In genomic region chr7:77157446-77157845, GRCh38 we compare ENCODE assay signal across 9 cellular contexts. TPM values are rescaled to one million over a fixed set of nuclear protein-coding genes. Genes with fewer than 3 reads are reported as not detected.
DNase-seq lines count a peak whose midpoint lies in the region; ATAC-seq and TF ChIP-seq lines count a peak whose summit lies in the region.
"Had no signal": no experiment of that assay in that cellular context is flagged by ENCODE, and none has a peak within 500 bp of the region (broad histone marks: within the 10 kb centered on the region; RNA-seq: fewer than 3 reads in every experiment).

No MANE protein-coding gene starts in this region.

- TF ChIP-seq POLR2A in thyroid gland (IDR thresholded peaks at IDR 0.05): no peak

- H3K4me1 ChIP-seq in adipocyte (ENCODE audit: control insufficient read depth, insufficient read depth, low read length): peaks cover 6% of the 10 kb centered on the region
- H3K4me1 ChIP-seq in thyroid gland: peaks cover 4 to 5% of the 10 kb centered on the region in 2 donors

- H3K27me3 ChIP-seq in adipocyte (replicated peaks; ENCODE audit: control insufficient read depth, insufficient read depth, low read length): no peaks in the 10 kb centered on the region
- H3K27me3 ChIP-seq in thyroid gland: no peaks in the 10 kb centered on the region

- H3K36me3 ChIP-seq in adipocyte (ENCODE audit: control insufficient read depth, insufficient read depth, low read length, severe bottlenecking): no peaks in the 10 kb centered on the region
- no peaks in the 10 kb centered on the region for H3K36me3 ChIP-seq in thyroid gland
- H3K36me3 ChIP-seq: WERI-Rb-1 had no signal

- 33 to 37% methylated on average over 1 of the region's 1 CpG for WGBS in thyroid gland, 2 donors

- TF ChIP-seq CTCF in coronary artery (IDR thresholded peaks at IDR 0.05): no peak
- TF ChIP-seq CTCF in thyroid gland (IDR thresholded peaks at IDR 0.05): no peak

- ATAC-seq in GM19397 (IDR thresholded peaks at IDR 0.05; ENCODE audit: unreplicated experiment): peak; percentile 71
- ATAC-seq in HG03342 (IDR thresholded peaks at IDR 0.05; ENCODE audit: unreplicated experiment): peak; percentile 57

- H3K9ac ChIP-seq in adipocyte (ENCODE audit: low read length): no peak overlapping the region

- H3K27ac ChIP-seq in coronary artery (no peak overlapping the region), thyroid gland (no peak overlapping the region)
- H3K27ac ChIP-seq: WERI-Rb-1 had no signal

- intact Hi-C loops in thyroid gland (cut with DNase I): no loop called here

- DNase-seq in Ammon's horn (ENCODE audit: low spot score): peak; percentile 30
- peak; percentile 9 for DNase-seq in adipocyte (ENCODE audit: low read depth)
- DNase-seq in stimulated activated CD4-positive, alpha-beta T cell treated with anti-CD3 and anti-CD28 coated beads, Interleukin-4, amount 100 ng/mL, for 24 hours: no peak
- no peak for DNase-seq in coronary artery (ENCODE audit: low spot score)
- DNase-seq in thyroid gland: no peak
- no peak for DNase-seq in NCI-H226
- DNase-seq: WERI-Rb-1 had no signal

- H3K9me3 ChIP-seq in adipocyte (ENCODE audit: control insufficient read depth, low read length) (no peaks in the 10 kb centered on the region), thyroid gland (no peaks in the 10 kb centered on the region)

- no peak overlapping the region for H3K4me3 ChIP-seq in adipocyte (ENCODE audit: low read length)
- H3K4me3 ChIP-seq in coronary artery: no peak overlapping the region
- H3K4me3 ChIP-seq in thyroid gland (replicated peaks in 1 of 3): no peak overlapping the region

RNA-seq across cellular contexts. Expression of gene CCDC146, which starts 35.0 kb away (rescaled TPM):
- total RNA-seq in thyroid gland: 10 to 100 TPM; 35.9 to 51.3 (median 44.3) TPM

RNA-seq across cellular contexts. Expression of gene FGL2, which starts 42.2 kb away (rescaled TPM):
- total RNA-seq in thyroid gland: 10 to 100 TPM; 19.9 to 66.5 (median 38.3) TPM

Comparison
In these comparisons a context has a peak if more than half of its experiments do, and no peak if none do; other contexts are left out.
1. DNase-seq: peak in Ammon's horn (single experiment) and adipocyte (single experiment); none in stimulated activated CD4-positive, alpha-beta T cell treated with anti-CD3 and anti-CD28 coated beads, Interleukin-4, amount 100 ng/mL, for 24 hours (single experiment), coronary artery (single experiment), thyroid gland (0 of 2) and NCI-H226 (single experiment).